8 cellular contexts compared by ENCODE assay signal in genomic region chr6:36962874-36963273, GRCh38. TPM values are rescaled to one million over a fixed set of nuclear protein-coding genes. Genes with fewer than 3 reads are reported as not detected.
DNase-seq lines count a peak whose midpoint lies in the region; ATAC-seq and TF ChIP-seq lines count a peak whose summit lies in the region.

No MANE protein-coding gene starts in this region.

- no peaks in the 10 kb centered on the region for H3K36me3 ChIP-seq in colonic mucosa

- intact Hi-C loops in Calu3 (cut with micrococcal nuclease; ENCODE audit: unreplicated experiment) (no loop called here), colonic mucosa (cut with DNase I) (no loop called here)

- H3K27ac ChIP-seq in colonic mucosa: no peak overlapping the region

- H3K4me1 Mint-ChIP-seq in Calu3 (ENCODE audit: low read depth, unreplicated experiment): peaks cover 32% of the 10 kb centered on the region

- no peak overlapping the region for H3K4me3 ChIP-seq in colonic mucosa

- peaks cover 36% of the 10 kb centered on the region for H3K36me3 Mint-ChIP-seq in Calu3 (ENCODE audit: insufficient read depth, unreplicated experiment)

- no peak overlapping the region for H3K9ac ChIP-seq in colonic mucosa (ENCODE audit: low read depth in 2 of 2, low read length in 2 of 2)

- H3K27ac Mint-ChIP-seq in Calu3 (ENCODE audit: unreplicated experiment): no peak overlapping the region

- no peak for ATAC-seq in omental fat pad (ENCODE audit: low FRiP score)
- ATAC-seq in GM21360 (IDR thresholded peaks at IDR 0.05; ENCODE audit: unreplicated experiment): no peak

- BruUV-seq in Calu3 (replicated peaks; lab: Mats Ljungman, UMichigan): no TSS peak

- no peak overlapping the region for H3K4me3 Mint-ChIP-seq in Calu3 (ENCODE audit: low read depth, unreplicated experiment)

- CTCF ChIA-PET in Calu3 (lab: Charles Lee): no interaction called here

- H3K27me3 ChIP-seq in colonic mucosa: no peaks in the 10 kb centered on the region

- H3K4me1 ChIP-seq in colonic mucosa: no peaks in the 10 kb centered on the region

- no peaks in the 10 kb centered on the region for H3K9me3 Mint-ChIP-seq in Calu3 (ENCODE audit: low read depth, unreplicated experiment)

- TF ChIP-seq CTCF in Calu3 (IDR thresholded peaks at IDR 0.05; ENCODE audit: unreplicated experiment) (no peak), colonic mucosa (IDR thresholded peaks at IDR 0.05) (no peak), omental fat pad (IDR thresholded peaks at IDR 0.05) (no peak)

- DNase-seq in Calu3 (peak; percentile 69), Kasumi-1 (lab: John Stamatoyannopoulos, UW) (peak; percentile 95 to 96), colonic mucosa (peak; percentile 64), midbrain (lab: John Stamatoyannopoulos, UW) (peak; percentile 59), omental fat pad (ENCODE audit: low spot score) (no peak)
- DNase-seq in activated CD4-positive, alpha-beta T cell treated with anti-CD3 and anti-CD28 coated beads for 48 hours: peak; percentile 82
- DNase-seq in stimulated activated CD8-positive, alpha-beta memory T cell treated with anti-CD3 and anti-CD28 coated beads, Interleukin-7, amount 100 ng/mL, for 24 hours (ENCODE audit: low read depth): peak; percentile 59

- no peaks in the 10 kb centered on the region for H3K9me3 ChIP-seq in colonic mucosa

- H3K27me3 Mint-ChIP-seq in Calu3 (ENCODE audit: unreplicated experiment): no peaks in the 10 kb centered on the region

RNA-seq across cellular contexts. Expression of gene PI16, which starts 8.3 kb away (rescaled TPM):
- total RNA-seq in Calu3 (2022) (0.17 and 0.32 TPM in 2 replicates), colonic mucosa (1 to 10 TPM; 1.2 to 2.6 TPM), omental fat pad (10 to 100 TPM in 2 of 4 donors, 1 to 10 TPM in 2; 1.3 to 41.9 (median 8.9) TPM)

RNA-seq across cellular contexts. Expression of gene MTCH1, which starts 23.1 kb away (rescaled TPM):
- 288 and 291 TPM in 2 replicates for total RNA-seq in Calu3 (2022)
- total RNA-seq in colonic mucosa: 100 to 1,000 TPM; 160 to 197 TPM
- 100 to 1,000 TPM; 227 to 251 (median 239) TPM for total RNA-seq in omental fat pad

RNA-seq across cellular contexts. Expression of gene FGD2, which starts 42.6 kb away (rescaled TPM):
- 0.19 and 1.0 TPM in 2 replicates for total RNA-seq in Calu3 (2022)
- total RNA-seq in colonic mucosa: 1 to 10 TPM; 3.6 to 3.8 TPM
- 10 to 100 TPM; 20.0 to 83.6 (median 63.0) TPM for total RNA-seq in omental fat pad

Comparison
In these comparisons a context has a peak if more than half of its experiments do, and no peak if none do; other contexts are left out.
1. RNA of gene FGD2, which starts 42.6 kb away (total RNA-seq): 20.0 to 83.6 TPM in omental fat pad; 3.6 to 3.8 TPM in colonic mucosa and 0.19 to 1.0 TPM in Calu3; every median in the first group is over 4 times any median in the second.